Comparison of ENCODE assay signal across 1 cellular context in genomic region chr11:59918987-59919589, GRCh38.
TF ChIP-seq lines count a peak whose summit lies in the region.

No MANE protein-coding gene starts in this region.

TF ChIP-seq in GM23338, 12 proteins besides CTCF, POLR2A, EP300 and RAD21 (continued from another document):
- no peak for TF ChIP-seq ZNF462 (CRISPR knock-in tag; IDR thresholded peaks at IDR 0.05)
- no peak for TF ChIP-seq EZH2 (IDR thresholded peaks at IDR 0.05; ENCODE audit: low read depth, unreplicated experiment)
- TF ChIP-seq EZH2phosphoT487 (IDR thresholded peaks at IDR 0.05; ENCODE audit: unreplicated experiment) = no peak
